In the genomic region with DNA sequence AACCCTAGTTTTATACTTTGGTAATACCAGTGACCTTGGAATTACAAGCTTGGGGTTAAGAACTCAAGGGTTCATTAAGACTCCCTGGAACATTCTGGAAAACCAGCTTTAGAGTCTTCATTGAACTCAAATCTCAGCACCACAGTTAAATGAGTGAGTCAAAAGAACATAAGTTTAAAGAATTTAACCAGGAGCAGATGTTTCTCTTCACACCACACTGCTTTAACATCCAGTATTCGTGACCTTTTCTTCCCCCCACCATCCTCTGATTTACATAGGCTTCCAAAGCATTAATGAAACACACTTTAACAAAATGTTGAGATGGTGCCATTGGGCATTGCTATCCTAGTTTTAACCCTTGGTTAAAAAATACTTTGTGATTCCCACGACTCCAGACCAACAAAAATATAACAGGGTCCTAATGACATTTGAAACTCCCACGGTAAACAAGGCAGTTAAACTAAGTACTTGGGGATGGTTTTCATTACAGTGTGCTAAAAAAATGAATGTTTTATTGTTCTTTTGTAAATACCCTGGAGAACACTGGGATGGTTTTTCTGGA, we compare ENCODE assay signal across 16 cellular contexts.
DNase-seq lines count a peak whose midpoint lies in the region; ATAC-seq and TF ChIP-seq lines count a peak whose summit lies in the region.
"Had no signal": no experiment of that assay in that cellular context is flagged by ENCODE, and none has a peak within 500 bp of the region (broad histone marks: within the 10 kb centered on the region; RNA-seq: fewer than 3 reads in every experiment).

No MANE protein-coding gene starts in this region.

- H3K4me1 ChIP-seq in right atrium auricular region (peaks cover 0 to 5% of the 10 kb centered on the region in 2 donors), left lung (peaks cover 2 to 4% of the 10 kb centered on the region in 2 donors), vagina (peaks cover 44% of the 10 kb centered on the region)

- H3K9me3 ChIP-seq in right atrium auricular region = no peaks in the 10 kb centered on the region
- no peaks in the 10 kb centered on the region for H3K9me3 ChIP-seq in left lung
- no peaks in the 10 kb centered on the region for H3K9me3 ChIP-seq in vagina

- TF ChIP-seq CTCF in right atrium auricular region (IDR thresholded peaks at IDR 0.05) = no peak
- no peak for TF ChIP-seq CTCF in left lung (IDR thresholded peaks at IDR 0.05)
- no peak for TF ChIP-seq CTCF in vagina (IDR thresholded peaks at IDR 0.05)

- H3K4me3 ChIP-seq in right atrium auricular region (no peak overlapping the region), left lung (no peak overlapping the region), vagina (no peak overlapping the region)
- H3K4me3 ChIP-seq: coronary artery, skin epidermis had no signal

- H3K27me3 ChIP-seq in right atrium auricular region = no peaks in the 10 kb centered on the region
- H3K27me3 ChIP-seq in left lung = no peaks in the 10 kb centered on the region
- H3K27me3 ChIP-seq in vagina = no peaks in the 10 kb centered on the region

- H3K27ac ChIP-seq in right atrium auricular region = peak overlapping the region in 1 of 2 donors; percentile 4
- H3K27ac ChIP-seq in left lung = no peak overlapping the region
- peak overlapping the region; percentile 51 for H3K27ac ChIP-seq in vagina
- H3K27ac ChIP-seq: KMS-11 had no signal

- intact Hi-C loops in Right ventricle myocardium inferior (cut with DNase I) (no loop called here), left lung (cut with DNase I) (no loop called here), vagina (cut with DNase I) (no loop called here)

- H3K36me3 ChIP-seq in right atrium auricular region = no peaks in the 10 kb centered on the region
- H3K36me3 ChIP-seq in left lung = no peaks in the 10 kb centered on the region
- no peaks in the 10 kb centered on the region for H3K36me3 ChIP-seq in vagina

- no peak for DNase-seq in Right ventricle myocardium inferior (ENCODE audit: missing footprints)
- no peak for DNase-seq in right atrium auricular region (ENCODE audit: low spot score)
- DNase-seq in dedifferentiated amniotic fluid mesenchymal stem cell (ENCODE audit: extremely low spot score) = peak; percentile 47
- DNase-seq in left lung = no peak
- DNase-seq in vagina (ENCODE audit: extremely low spot score in 2 of 2) = no peak
- no peak for DNase-seq in ureter (ENCODE audit: low spot score)
- no peak for DNase-seq in NCI-H2227 treated with DMSO at 0.1 percent for 48 hours (lab: John Stamatoyannopoulos, UW)
- DNase-seq: ACHN, activated B cell treated with CpG ODN at 0.5 μM for 24 hours, DMS53, trophoblast cell had no signal

- TF ChIP-seq POLR2A in vagina (IDR thresholded peaks at IDR 0.05) = no peak

- peak; percentile 55 for ATAC-seq in Right ventricle myocardium inferior
- ATAC-seq in left lung = peak; percentile 49
- ATAC-seq in esophagus mucosa = no peak
- ATAC-seq: left lobe of liver had no signal
